In genomic region chr4:52911684-52912294, GRCh38 we compare ENCODE assay signal across 8 cellular contexts. TPM values are rescaled to one million over a fixed set of nuclear protein-coding genes. Genes with fewer than 3 reads are reported as not detected.
DNase-seq lines count a peak whose midpoint lies in the region; ATAC-seq and TF ChIP-seq lines count a peak whose summit lies in the region.

No MANE protein-coding gene starts in this region.

- no peak overlapping the region for H3K27ac ChIP-seq in effector memory CD4-positive, alpha-beta T cell (ENCODE audit: insufficient read depth, low read length, poor library complexity, severe bottlenecking)

- peaks cover 7% of the 10 kb centered on the region for H3K4me1 Mint-ChIP-seq in stimulated activated effector memory CD8-positive, alpha-beta T cell treated with anti-CD3 and anti-CD28 coated beads, Interleukin-12 subunit alpha, Interleukin-12 subunit beta, amount 100 ng/mL, for 72 hours

- no peaks in the 10 kb centered on the region for H3K36me3 ChIP-seq in effector memory CD4-positive, alpha-beta T cell (ENCODE audit: control insufficient read depth, insufficient read depth, low read length)
- H3K36me3 ChIP-seq in mucosa of descending colon (ENCODE audit: low read depth), result no peaks in the 10 kb centered on the region

- no peaks in the 10 kb centered on the region for H3K9me3 ChIP-seq in effector memory CD4-positive, alpha-beta T cell (ENCODE audit: control insufficient read depth, low read length)
- H3K9me3 ChIP-seq in mucosa of descending colon, result no peaks in the 10 kb centered on the region

- no peaks in the 10 kb centered on the region for H3K4me1 ChIP-seq in effector memory CD4-positive, alpha-beta T cell (ENCODE audit: control insufficient read depth, insufficient read depth, low read length, poor library complexity, severe bottlenecking)
- H3K4me1 ChIP-seq in mucosa of descending colon (ENCODE audit: low read depth), result no peaks in the 10 kb centered on the region

- intact Hi-C loops in mucosa of descending colon (cut with DNase I, micrococcal nuclease), result no loop called here

- no peak overlapping the region for H3K27ac Mint-ChIP-seq in stimulated activated effector memory CD8-positive, alpha-beta T cell treated with anti-CD3 and anti-CD28 coated beads, Interleukin-12 subunit alpha, Interleukin-12 subunit beta, amount 100 ng/mL, for 72 hours

- H3K27me3 ChIP-seq in effector memory CD4-positive, alpha-beta T cell (replicated peaks; ENCODE audit: control insufficient read depth, insufficient read depth, low read length, poor library complexity, severe bottlenecking), result no peaks in the 10 kb centered on the region

- no peak overlapping the region for H3K4me3 ChIP-seq in effector memory CD4-positive, alpha-beta T cell (ENCODE audit: insufficient read depth, low read depth, low read length, poor library complexity, severe bottlenecking)
- no peak overlapping the region for H3K4me3 ChIP-seq in mucosa of descending colon

- H3K36me3 Mint-ChIP-seq in stimulated activated effector memory CD8-positive, alpha-beta T cell treated with anti-CD3 and anti-CD28 coated beads, Interleukin-12 subunit alpha, Interleukin-12 subunit beta, amount 100 ng/mL, for 72 hours, result no peaks in the 10 kb centered on the region

- no peak overlapping the region for H3K4me3 Mint-ChIP-seq in stimulated activated effector memory CD8-positive, alpha-beta T cell treated with anti-CD3 and anti-CD28 coated beads, Interleukin-12 subunit alpha, Interleukin-12 subunit beta, amount 100 ng/mL, for 72 hours

- no peaks in the 10 kb centered on the region for H3K9me3 Mint-ChIP-seq in stimulated activated effector memory CD8-positive, alpha-beta T cell treated with anti-CD3 and anti-CD28 coated beads, Interleukin-12 subunit alpha, Interleukin-12 subunit beta, amount 100 ng/mL, for 72 hours

- DNase-seq in AG09319 (ENCODE audit: extremely low read depth, low read depth) (no peak), NCI-H69 (lab: John Stamatoyannopoulos, UW) (peak; percentile 89), mucosa of descending colon (peak; percentile 59 to 91 (median 70))
- DNase-seq in activated CD4-positive, alpha-beta T cell treated with anti-CD3 and anti-CD28 coated beads, Interleukin-2, amount 50 U/mL, for 48 hours, result peak; percentile 81 to 86
- peak; percentile 4 to 38 (median 22) for DNase-seq in effector memory CD4-positive, alpha-beta T cell
- DNase-seq in stimulated activated effector memory CD8-positive, alpha-beta T cell treated with anti-CD3 and anti-CD28 coated beads, Interleukin-12 subunit alpha, Interleukin-12 subunit beta, amount 100 ng/mL, for 72 hours (ENCODE audit: low spot score in 2 of 2), result peak; percentile 65 to 85

- TF ChIP-seq CTCF in AG09319 (IDR thresholded peaks at IDR 0.05; ENCODE audit: low read depth, low read length), result peak; percentile 58
- peak; percentile 64 for TF ChIP-seq CTCF in mucosa of descending colon (IDR thresholded peaks at IDR 0.05)

- ATAC-seq in GM18511 (IDR thresholded peaks at IDR 0.05; ENCODE audit: unreplicated experiment) (peak; percentile 93), HG03175 (IDR thresholded peaks at IDR 0.05; ENCODE audit: unreplicated experiment) (peak; percentile 90), mucosa of descending colon (peak; percentile 86)
- peak; percentile 54 for ATAC-seq in stimulated activated effector memory CD8-positive, alpha-beta T cell treated with anti-CD3 and anti-CD28 coated beads, Interleukin-12 subunit alpha, Interleukin-12 subunit beta, amount 100 ng/mL, for 72 hours

RNA-seq across cellular contexts. Expression of gene RASL11B, which starts 49.7 kb away (rescaled TPM):
- under 1 TPM; 0.26 to 0.76 (median 0.60) TPM for total RNA-seq in mucosa of descending colon
